ENCODE assay signal across 18 cellular contexts in genomic region chr13:78024996-78025395, GRCh38.
A peak's percentile ranks its signal among the peaks of the same experiment; 100 is the strongest.
DNase-seq lines count a peak whose midpoint lies in the region; ATAC-seq and TF ChIP-seq lines count a peak whose summit lies in the region.
"Had no signal": no experiment of that assay in that cellular context is flagged by ENCODE, and none has a peak within 500 bp of the region (broad histone marks: within the 10 kb centered on the region; RNA-seq: fewer than 3 reads in every experiment).

No MANE protein-coding gene starts in this region.

- intact Hi-C loops in transverse colon (cut with DNase I; ENCODE audit: low total_unique reads) = no loop called here

- H3K27ac ChIP-seq in brain microvascular endothelial cell = no peak overlapping the region
- H3K27ac ChIP-seq in gastroesophageal sphincter = no peak overlapping the region
- H3K27ac ChIP-seq in transverse colon = no peak overlapping the region
- H3K27ac ChIP-seq: BLaER1 treated with 17β-estradiol and CSF1 and Interleukin-3, amounts not matched to agents 10 nM and 100 nM had no signal

- in situ Hi-C loops in brain microvascular endothelial cell (cut with HindIII; ENCODE audit: low pct_ligation_motif_present, low sequenced_read_pairs) = no loop called here
- in situ Hi-C loops in transverse colon (cut with MboI; ENCODE audit: low pct_ligation_motif_present in 1 of 4, low pct_unique_long_range_greater_than_20kb in 1 of 4, low sequenced_read_pairs in 3 of 4) = no loop called here

- H3K4me3 ChIP-seq in brain microvascular endothelial cell (ENCODE audit: low read depth, low read length) (no peak overlapping the region), fibroblast of mammary gland (ENCODE audit: control insufficient read depth, low read depth, low read length) (no peak overlapping the region), gastroesophageal sphincter (no peak overlapping the region), transverse colon (no peak overlapping the region)
- H3K4me3 ChIP-seq: BLaER1 treated with 17β-estradiol and CSF1 and Interleukin-3, amounts not matched to agents 10 nM and 100 nM; GM12878; GM23338 had no signal

- H3K27me3 Mint-ChIP-seq in activated T-cell treated with anti-CD3 and anti-CD28 coated beads, Interleukin-2, amount 50 U/mL, for 72 hours (ENCODE audit: low read depth) = no peaks in the 10 kb centered on the region
- H3K27me3 Mint-ChIP-seq in activated T-cell treated with anti-CD3 and anti-CD28 coated beads, Interleukin-2, amount 50 U/mL, for 4 hours (ENCODE audit: low read depth) = peaks cover 3% of the 10 kb centered on the region

- H3K9me3 ChIP-seq in gastroesophageal sphincter (no peaks in the 10 kb centered on the region), transverse colon (no peaks in the 10 kb centered on the region)

- no peaks in the 10 kb centered on the region for H3K4me1 ChIP-seq in gastroesophageal sphincter
- no peaks in the 10 kb centered on the region for H3K4me1 ChIP-seq in transverse colon

- peaks cover 25% of the 10 kb centered on the region for H3K4me1 Mint-ChIP-seq in activated T-cell treated with anti-CD3 and anti-CD28 coated beads, Interleukin-2, amount 50 U/mL, for 72 hours (ENCODE audit: low read depth)
- peaks cover 16% of the 10 kb centered on the region for H3K4me1 Mint-ChIP-seq in activated T-cell treated with anti-CD3 and anti-CD28 coated beads, Interleukin-2, amount 50 U/mL, for 4 hours (ENCODE audit: low read depth)

- TF ChIP-seq EP300 in gastroesophageal sphincter (IDR thresholded peaks at IDR 0.05) (no peak), transverse colon (IDR thresholded peaks at IDR 0.05; ENCODE audit: low read depth) (no peak)

- H3K9me3 Mint-ChIP-seq in activated T-cell treated with anti-CD3 and anti-CD28 coated beads, Interleukin-2, amount 50 U/mL, for 72 hours = peaks cover 0 to 6% of the 10 kb centered on the region in 2 donors
- H3K9me3 Mint-ChIP-seq in activated T-cell treated with anti-CD3 and anti-CD28 coated beads, Interleukin-2, amount 50 U/mL, for 4 hours = peaks cover 10% of the 10 kb centered on the region
- H3K9me3 Mint-ChIP-seq: CD8-positive, alpha-beta T cell had no signal

- TF ChIP-seq POLR2A in gastroesophageal sphincter (IDR thresholded peaks at IDR 0.05) (no peak), transverse colon (IDR thresholded peaks at IDR 0.05) (no peak)

- DNase-seq in activated T-cell treated with anti-CD3 and anti-CD28 coated beads, Interleukin-2, amount 50 U/mL, for 72 hours = no peak
- no peak for DNase-seq in activated T-cell treated with anti-CD3 and anti-CD28 coated beads, Interleukin-2, amount 50 U/mL, for 4 hours
- peak; percentile 6 for DNase-seq in brain microvascular endothelial cell
- peak; percentile 8 for DNase-seq in fibroblast of mammary gland (ENCODE audit: low read depth)
- DNase-seq in iris pigment epithelial cell (ENCODE audit: low read depth) = peak; percentile 5
- DNase-seq in transverse colon = no peak
- DNase-seq: CD8-positive, alpha-beta T cell; COR-L47; DMS 273 treated with DMSO at 0.1 percent for 48 hours; DMS53; DND-41; EL; HCEC 1CT had no signal

- peak overlapping the region; percentile 34 for H3K27ac Mint-ChIP-seq in activated T-cell treated with anti-CD3 and anti-CD28 coated beads, Interleukin-2, amount 50 U/mL, for 72 hours
- H3K27ac Mint-ChIP-seq: B cell; CD8-positive, alpha-beta T cell; GM23338 had no signal

- H3K36me3 ChIP-seq in brain microvascular endothelial cell (replicated peaks) = no peaks in the 10 kb centered on the region
- no peaks in the 10 kb centered on the region for H3K36me3 ChIP-seq in gastroesophageal sphincter
- H3K36me3 ChIP-seq in transverse colon = no peaks in the 10 kb centered on the region
- H3K36me3 ChIP-seq: BLaER1 treated with 17β-estradiol and CSF1 and Interleukin-3, amounts not matched to agents 10 nM and 100 nM had no signal

- no peak for ATAC-seq in activated T-cell treated with anti-CD3 and anti-CD28 coated beads, Interleukin-2, amount 50 U/mL, for 72 hours (replicated peaks in 1 of 2)
- no peak for ATAC-seq in activated T-cell treated with anti-CD3 and anti-CD28 coated beads, Interleukin-2, amount 50 U/mL, for 4 hours
- no peak for ATAC-seq in gastroesophageal sphincter
- ATAC-seq: CD8-positive, alpha-beta T cell; GM12878; GM23338 had no signal

- no peak for TF ChIP-seq CTCF in brain microvascular endothelial cell (IDR thresholded peaks at IDR 0.05; ENCODE audit: low read depth, low read length, missing control alignments)
- TF ChIP-seq CTCF in fibroblast of mammary gland (conservative IDR thresholded peaks at IDR 0.05; ENCODE audit: control insufficient read depth, insufficient read depth, low read depth, low read length) = no peak
- TF ChIP-seq CTCF in gastroesophageal sphincter (IDR thresholded peaks at IDR 0.05) = no peak
- no peak for TF ChIP-seq CTCF in transverse colon (IDR thresholded peaks at IDR 0.05)

- H3K27me3 ChIP-seq in brain microvascular endothelial cell (replicated peaks) (no peaks in the 10 kb centered on the region), gastroesophageal sphincter (no peaks in the 10 kb centered on the region), transverse colon (no peaks in the 10 kb centered on the region)
- H3K27me3 ChIP-seq: BLaER1 treated with 17β-estradiol and CSF1 and Interleukin-3, amounts not matched to agents 10 nM and 100 nM had no signal

- peaks cover 2 to 10% of the 10 kb centered on the region in 2 donors for H3K36me3 Mint-ChIP-seq in activated T-cell treated with anti-CD3 and anti-CD28 coated beads, Interleukin-2, amount 50 U/mL, for 72 hours (ENCODE audit: insufficient read depth in 2 of 2)
- no peaks in the 10 kb centered on the region for H3K36me3 Mint-ChIP-seq in activated T-cell treated with anti-CD3 and anti-CD28 coated beads, Interleukin-2, amount 50 U/mL, for 4 hours (ENCODE audit: insufficient read depth)
- H3K36me3 Mint-ChIP-seq: CD8-positive, alpha-beta T cell had no signal

- H3K4me3 Mint-ChIP-seq in activated T-cell treated with anti-CD3 and anti-CD28 coated beads, Interleukin-2, amount 50 U/mL, for 72 hours = no peak overlapping the region
- no peak overlapping the region for H3K4me3 Mint-ChIP-seq in activated T-cell treated with anti-CD3 and anti-CD28 coated beads, Interleukin-2, amount 50 U/mL, for 4 hours
- H3K4me3 Mint-ChIP-seq: B cell; CD8-positive, alpha-beta T cell; GM23338 had no signal

Comparison
In these comparisons a context has a peak if more than half of its experiments do, and no peak if none do; other contexts are left out.
1. DNase-seq: peak in brain microvascular endothelial cell (single experiment), fibroblast of mammary gland (single experiment) and iris pigment epithelial cell (single experiment); none in activated T-cell treated with anti-CD3 and anti-CD28 coated beads, Interleukin-2, amount 50 U/mL, for 72 hours (0 of 2), activated T-cell treated with anti-CD3 and anti-CD28 coated beads, Interleukin-2, amount 50 U/mL, for 4 hours (single experiment) and transverse colon (single experiment).